ENCODE assay signal across 1 cellular context in the genomic region with DNA sequence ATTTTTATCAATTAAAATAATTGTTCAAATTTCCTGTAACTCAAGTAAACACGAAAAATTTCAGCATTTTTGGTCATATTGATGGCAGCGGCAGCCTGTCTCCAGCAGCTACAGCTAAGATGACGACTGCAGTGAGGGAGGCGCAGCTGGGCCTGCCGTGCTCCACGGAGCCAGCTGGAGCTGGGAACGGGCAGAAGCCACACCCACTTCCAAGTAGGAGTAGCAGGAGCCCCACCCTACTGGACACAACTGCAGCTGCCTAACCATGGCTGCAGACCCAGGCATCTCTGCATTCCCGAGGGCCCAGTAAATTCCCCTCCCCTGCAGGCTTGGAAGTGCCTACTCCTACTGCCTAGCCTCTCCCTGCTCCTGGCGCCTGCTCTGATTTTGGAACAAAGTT.
TF ChIP-seq lines count a peak whose summit lies in the region.

No MANE protein-coding gene starts in this region.

TF ChIP-seq in SK-N-SH treated with all-trans-retinoic acid at 6 μM for 48 hours, 23 proteins besides CTCF, POLR2A, EP300 and RAD21 (continued from another document):
- TF ChIP-seq, protein P1, sequence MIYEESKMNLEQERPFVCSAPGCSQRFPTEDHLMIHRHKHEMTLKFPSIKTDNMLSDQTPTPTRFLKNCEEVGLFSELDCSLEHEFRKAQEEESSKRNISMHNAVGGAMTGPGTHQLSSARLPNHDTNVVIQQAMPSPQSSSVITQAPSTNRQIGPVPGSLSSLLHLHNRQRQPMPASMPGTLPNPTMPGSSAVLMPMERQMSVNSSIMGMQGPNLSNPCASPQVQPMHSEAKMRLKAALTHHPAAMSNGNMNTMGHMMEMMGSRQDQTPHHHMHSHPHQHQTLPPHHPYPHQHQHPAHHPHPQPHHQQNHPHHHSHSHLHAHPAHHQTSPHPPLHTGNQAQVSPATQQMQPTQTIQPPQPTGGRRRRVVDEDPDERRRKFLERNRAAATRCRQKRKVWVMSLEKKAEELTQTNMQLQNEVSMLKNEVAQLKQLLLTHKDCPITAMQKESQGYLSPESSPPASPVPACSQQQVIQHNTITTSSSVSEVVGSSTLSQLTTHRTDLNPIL (CRISPR knock-in tag; IDR thresholded peaks at IDR 0.05; ENCODE audit: low read depth) = no peak
